13 cellular contexts compared by ENCODE assay signal in genomic region chr15:39594056-39594763, GRCh38. TPM values are rescaled to one million over a fixed set of nuclear protein-coding genes. Genes with fewer than 3 reads are reported as not detected.
DNase-seq lines count a peak whose midpoint lies in the region; ATAC-seq and TF ChIP-seq lines count a peak whose summit lies in the region.
"Had no signal": no experiment of that assay in that cellular context is flagged by ENCODE, and none has a peak within 500 bp of the region (broad histone marks: within the 10 kb centered on the region; RNA-seq: fewer than 3 reads in every experiment).

No MANE protein-coding gene starts in this region.

- WGBS in psoas muscle, 3 donors: 90 to 97% (median 92%) methylated on average over 8 of the region's 8 CpGs

- no peaks in the 10 kb centered on the region for H3K27me3 Mint-ChIP-seq in MCF 10A (ENCODE audit: insufficient read depth, unreplicated experiment)
- H3K27me3 Mint-ChIP-seq in activated CD4-positive, alpha-beta memory T cell treated with anti-CD3 and anti-CD28 coated beads for 36 hours: no peaks in the 10 kb centered on the region
- H3K27me3 Mint-ChIP-seq: brain had no signal

- no peaks in the 10 kb centered on the region for H3K9me3 ChIP-seq in breast epithelium
- no peaks in the 10 kb centered on the region for H3K9me3 ChIP-seq in psoas muscle

- DNase-seq in MCF 10A (ENCODE audit: unreplicated experiment) (no peak), breast epithelium (ENCODE audit: low spot score in 2 of 2) (no peak), fibroblast of peridontal ligament (ENCODE audit: extremely low read depth) (peak; percentile 62), stromal cell of bone marrow (ENCODE audit: low read depth) (peak; percentile 4), psoas muscle (no peak), AML-193 (lab: John Stamatoyannopoulos, UW) (no peak)
- peak; percentile 63 for DNase-seq in activated CD4-positive, alpha-beta memory T cell treated with anti-CD3 and anti-CD28 coated beads for 36 hours
- DNase-seq: midbrain, NCI-H226 had no signal

- TF ChIP-seq POLR2A in breast epithelium (IDR thresholded peaks at IDR 0.05): no peak

- H3K4me1 ChIP-seq in breast epithelium (no peaks in the 10 kb centered on the region), psoas muscle (no peaks in the 10 kb centered on the region)

- H3K36me3 ChIP-seq in breast epithelium: peaks cover 1% of the 10 kb centered on the region
- H3K36me3 ChIP-seq in psoas muscle (ENCODE audit: insufficient read depth in 1 of 2, low read depth in 1 of 2): peaks cover 0 to 28% of the 10 kb centered on the region in 2 donors

- no peaks in the 10 kb centered on the region for H3K27me3 ChIP-seq in breast epithelium
- no peaks in the 10 kb centered on the region for H3K27me3 ChIP-seq in psoas muscle (ENCODE audit: insufficient read depth in 3 of 3, low read length in 2 of 3)

- BruUV-seq in MCF 10A (replicated peaks; lab: Mats Ljungman, UMichigan): no TSS peak

- no peak overlapping the region for H3K27ac ChIP-seq in breast epithelium
- H3K27ac ChIP-seq in psoas muscle: no peak overlapping the region
- H3K27ac ChIP-seq: C4-2B, KMS-11 had no signal

- TF ChIP-seq CTCF in MCF 10A (IDR thresholded peaks at IDR 0.05; ENCODE audit: unreplicated experiment) (no peak), breast epithelium (IDR thresholded peaks at IDR 0.05) (no peak), psoas muscle (IDR thresholded peaks at IDR 0.05) (no peak)

- peaks cover 85% of the 10 kb centered on the region for H3K36me3 Mint-ChIP-seq in MCF 10A (ENCODE audit: insufficient read depth, unreplicated experiment)
- H3K36me3 Mint-ChIP-seq in activated CD4-positive, alpha-beta memory T cell treated with anti-CD3 and anti-CD28 coated beads for 36 hours: no peaks in the 10 kb centered on the region

- intact Hi-C loops in MCF 10A (cut with micrococcal nuclease): no loop called here
- intact Hi-C loops in breast epithelium (cut with DNase I; ENCODE audit: low total_unique reads): no loop called here
- intact Hi-C loops in activated CD4-positive, alpha-beta memory T cell treated with anti-CD3 and anti-CD28 coated beads for 36 hours (cut with micrococcal nuclease): loop anchor here (1.0 kb wide), 1 partner anchor 29 kb away; no protein-coding TSS in a partner anchor
- intact Hi-C loops in psoas muscle (cut with DNase I): no loop called here

- peaks cover 17% of the 10 kb centered on the region for H3K4me1 Mint-ChIP-seq in MCF 10A (ENCODE audit: insufficient read depth, unreplicated experiment)
- peaks cover 8% of the 10 kb centered on the region for H3K4me1 Mint-ChIP-seq in activated CD4-positive, alpha-beta memory T cell treated with anti-CD3 and anti-CD28 coated beads for 36 hours (ENCODE audit: low read depth)

- no peak overlapping the region for H3K4me3 Mint-ChIP-seq in MCF 10A (ENCODE audit: unreplicated experiment)
- H3K4me3 Mint-ChIP-seq in activated CD4-positive, alpha-beta memory T cell treated with anti-CD3 and anti-CD28 coated beads for 36 hours: no peak overlapping the region
- H3K4me3 Mint-ChIP-seq: brain had no signal

- no peaks in the 10 kb centered on the region for H3K9me3 Mint-ChIP-seq in MCF 10A (ENCODE audit: unreplicated experiment)
- no peaks in the 10 kb centered on the region for H3K9me3 Mint-ChIP-seq in activated CD4-positive, alpha-beta memory T cell treated with anti-CD3 and anti-CD28 coated beads for 36 hours
- H3K9me3 Mint-ChIP-seq: brain had no signal

- ATAC-seq in psoas muscle: no peak
- ATAC-seq in HG03097 (IDR thresholded peaks at IDR 0.05; ENCODE audit: low FRiP score, unreplicated experiment): no peak

- peak overlapping the region; percentile 43 for H3K27ac Mint-ChIP-seq in MCF 10A (ENCODE audit: low read depth, unreplicated experiment)
- no peak overlapping the region for H3K27ac Mint-ChIP-seq in activated CD4-positive, alpha-beta memory T cell treated with anti-CD3 and anti-CD28 coated beads for 36 hours
- H3K27ac Mint-ChIP-seq: brain had no signal

- POLR2A ChIA-PET in MCF 10A (lab: Yijun Ruan, JAX): interaction anchor here (0.9 to 1.8 kb wide), 3 partner anchors 12 to 47 kb away, joined by 3 to 5 read pairs (median 3); no protein-coding TSS in a partner anchor
- POLR2A ChIA-PET in activated CD4-positive, alpha-beta memory T cell treated with anti-CD3 and anti-CD28 coated beads for 36 hours (lab: Charles Lee): interaction anchor here (0.5 kb wide), 1 partner anchor 51 kb away, joined by 3 read pairs; no protein-coding TSS in a partner anchor

- CTCF ChIA-PET in MCF 10A (lab: Yijun Ruan, JAX): interaction anchor here (0.7 to 1.8 kb wide), 5 partner anchors 11 to 413 kb away, joined by 3 to 6 read pairs (median 3); no protein-coding TSS in a partner anchor
- CTCF ChIA-PET in activated CD4-positive, alpha-beta memory T cell treated with anti-CD3 and anti-CD28 coated beads for 36 hours (lab: Charles Lee): interaction anchor here (0.8 to 3.0 kb wide), 5 partner anchors 11 to 163 kb away, joined by 3 to 19 read pairs (median 8); partner anchors contain the start of gene THBS1

- no peak overlapping the region for H3K4me3 ChIP-seq in breast epithelium
- no peak overlapping the region for H3K4me3 ChIP-seq in psoas muscle

RNA-seq across cellular contexts. Expression of gene THBS1, which starts 13.3 kb away (rescaled TPM):
- total RNA-seq in MCF 10A (2022) (103 and 393 TPM in 2 replicates), breast epithelium (100 to 1,000 TPM; 106 to 623 (median 386) TPM), psoas muscle (10 to 100 TPM in 3 of 4 donors, 1 to 10 TPM in 1; 9.5 to 40.1 (median 27.1) TPM)
- total RNA-seq in activated CD4-positive, alpha-beta memory T cell treated with anti-CD3 and anti-CD28 coated beads for 36 hours: 1 to 10 TPM in 1 of 2 experiments, under 1 TPM in 1; 0.93 to 1.8 TPM
- polyA plus RNA-seq in psoas muscle: 1 to 10 TPM; 3.3 to 9.7 (median 4.5) TPM

Comparison
In these comparisons a context has a peak if more than half of its experiments do, and no peak if none do; other contexts are left out.
1. DNase-seq: peak in activated CD4-positive, alpha-beta memory T cell treated with anti-CD3 and anti-CD28 coated beads for 36 hours (single experiment), fibroblast of peridontal ligament (single experiment) and stromal cell of bone marrow (single experiment); none in MCF 10A (single experiment), breast epithelium (0 of 2), psoas muscle (0 of 2) and AML-193 (0 of 2).